ENCODE assay signal across 8 cellular contexts in the genomic region with DNA sequence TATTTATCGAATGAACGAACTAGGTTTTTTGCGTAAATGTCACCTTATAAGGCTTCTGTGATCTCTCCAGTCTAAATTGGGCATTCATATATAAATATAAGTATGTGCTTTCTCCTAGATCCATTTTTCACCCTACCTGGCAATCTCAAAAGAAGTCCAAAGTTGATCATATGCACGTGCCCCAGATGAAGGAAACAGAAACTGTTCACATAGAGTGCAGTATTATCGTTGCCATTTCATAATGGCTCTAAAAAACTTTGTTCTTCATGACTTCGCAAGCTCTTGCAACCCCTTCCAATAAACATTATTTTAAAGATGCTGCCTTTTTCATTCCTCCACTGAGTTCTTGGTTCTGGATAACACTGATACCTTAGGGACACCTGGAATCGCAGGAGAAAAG. TPM values are rescaled to one million over a fixed set of nuclear protein-coding genes. Genes with fewer than 3 reads are reported as not detected.
A peak's percentile ranks its signal among the peaks of the same experiment; 100 is the strongest.
DNase-seq lines count a peak whose midpoint lies in the region; ATAC-seq, FAIRE-seq and TF ChIP-seq lines count a peak whose summit lies in the region.

No MANE protein-coding gene starts in this region.

- TSS peak; percentile 60 for BruUV-seq in MCF 10A (replicated peaks; lab: Mats Ljungman, UMichigan)

- peaks cover 0 to 4% (median 0%) of the 10 kb centered on the region in 4 donors for H3K9me3 ChIP-seq in upper lobe of left lung

- POLR2A ChIA-PET in MCF 10A (lab: Yijun Ruan, JAX), result interaction anchor here (0.8 to 4.6 kb wide), 8 partner anchors 9 to 234 kb away, joined by 3 to 34 read pairs (median 4); a partner anchor contains a TSS

- peaks cover 31% of the 10 kb centered on the region for H3K4me1 Mint-ChIP-seq in activated naive CD4-positive, alpha-beta T cell treated with anti-CD3 and anti-CD28 coated beads, Interleukin-2, amount 10 ng/mL, durations not matched to agents 7 days and 5 days
- peaks cover 26% of the 10 kb centered on the region for H3K4me1 Mint-ChIP-seq in MCF 10A (ENCODE audit: insufficient read depth, unreplicated experiment)

- intact Hi-C loops in MCF 10A (cut with micrococcal nuclease), result loop anchor here (2.0 kb wide), 1 partner anchor 493 kb away; no protein-coding TSS in a partner anchor

- H3K4me3 Mint-ChIP-seq in activated naive CD4-positive, alpha-beta T cell treated with anti-CD3 and anti-CD28 coated beads, Interleukin-2, amount 10 ng/mL, durations not matched to agents 7 days and 5 days, result peak overlapping the region; percentile 98
- peak overlapping the region; percentile 86 for H3K4me3 Mint-ChIP-seq in MCF 10A (ENCODE audit: unreplicated experiment)

- DNase-seq in activated naive CD4-positive, alpha-beta T cell treated with anti-CD3 and anti-CD28 coated beads, Interleukin-2, amount 10 ng/mL, durations not matched to agents 7 days and 5 days, result no peak
- no peak for DNase-seq in activated naive CD4-positive, alpha-beta T cell (lab: John Stamatoyannopoulos, UW)
- DNase-seq in MCF 10A (ENCODE audit: unreplicated experiment) (no peak), medulla oblongata (ENCODE audit: extremely low spot score) (peak; percentile 6), upper lobe of left lung (no peak), GOT3 (lab: John Stamatoyannopoulos, UW) (no peak), GM19239 (ENCODE audit: insufficient read length, low spot score) (no peak), SW480 (ENCODE audit: low spot score) (no peak)

- WGBS in upper lobe of left lung, 2 donors, result 20 to 24% methylated on average over 7 of the region's 7 CpGs

- H3K27ac Mint-ChIP-seq in activated naive CD4-positive, alpha-beta T cell treated with anti-CD3 and anti-CD28 coated beads, Interleukin-2, amount 10 ng/mL, durations not matched to agents 7 days and 5 days, result peak overlapping the region; percentile 90
- H3K27ac Mint-ChIP-seq in MCF 10A (ENCODE audit: low read depth, unreplicated experiment), result peak overlapping the region; percentile 91

- TF ChIP-seq POLR2A in upper lobe of left lung (IDR thresholded peaks at IDR 0.05), result no peak

- peaks cover 0 to 4% (median 0%) of the 10 kb centered on the region in 4 donors for H3K36me3 ChIP-seq in upper lobe of left lung

- no peaks in the 10 kb centered on the region for H3K27me3 Mint-ChIP-seq in activated naive CD4-positive, alpha-beta T cell treated with anti-CD3 and anti-CD28 coated beads, Interleukin-2, amount 10 ng/mL, durations not matched to agents 7 days and 5 days
- H3K27me3 Mint-ChIP-seq in MCF 10A (ENCODE audit: insufficient read depth, unreplicated experiment), result no peaks in the 10 kb centered on the region

- FAIRE-seq in GM19239 (lab: Jason Lieb, UNC), result no peak

- H3K4me1 ChIP-seq in upper lobe of left lung, result peaks cover 18 to 27% (median 22%) of the 10 kb centered on the region in 4 donors

- H3K36me3 Mint-ChIP-seq in activated naive CD4-positive, alpha-beta T cell treated with anti-CD3 and anti-CD28 coated beads, Interleukin-2, amount 10 ng/mL, durations not matched to agents 7 days and 5 days, result peaks cover 4% of the 10 kb centered on the region
- H3K36me3 Mint-ChIP-seq in MCF 10A (ENCODE audit: insufficient read depth, unreplicated experiment), result no peaks in the 10 kb centered on the region

- H3K27ac ChIP-seq in upper lobe of left lung, result peak overlapping the region; percentile 87 to 93 (median 91)

- peak overlapping the region; percentile 75 to 97 (median 87) for H3K4me3 ChIP-seq in upper lobe of left lung

- TF ChIP-seq EP300 in upper lobe of left lung (IDR thresholded peaks at IDR 0.05), result no peak

- CTCF ChIA-PET in activated naive CD4-positive, alpha-beta T cell treated with anti-CD3 and anti-CD28 coated beads, Interleukin-2, amount 10 ng/mL, durations not matched to agents 7 days and 5 days (lab: Charles Lee), result no interaction called here
- CTCF ChIA-PET in MCF 10A (lab: Yijun Ruan, JAX), result interaction anchor here (0.6 to 1.8 kb wide), 8 partner anchors 9 to 493 kb away, joined by 3 to 8 read pairs (median 3); a partner anchor contains a TSS

- H3K27me3 ChIP-seq in upper lobe of left lung, result no peaks in the 10 kb centered on the region

- no peaks in the 10 kb centered on the region for H3K9me3 Mint-ChIP-seq in activated naive CD4-positive, alpha-beta T cell treated with anti-CD3 and anti-CD28 coated beads, Interleukin-2, amount 10 ng/mL, durations not matched to agents 7 days and 5 days
- H3K9me3 Mint-ChIP-seq in MCF 10A (ENCODE audit: unreplicated experiment), result peaks cover 6% of the 10 kb centered on the region

- TF ChIP-seq CTCF in MCF 10A (IDR thresholded peaks at IDR 0.05; ENCODE audit: unreplicated experiment) (no peak), upper lobe of left lung (IDR thresholded peaks at IDR 0.05) (no peak)

- no peak for ATAC-seq in upper lobe of left lung (ENCODE audit: low FRiP score in 2 of 2)

RNA-seq across cellular contexts. Expression of a gene that starts 0.7 kb away (rescaled TPM):
- total RNA-seq in MCF 10A (2022), result 34.5 and 40.0 TPM in 2 replicates
- 10 to 100 TPM in 5 of 6 donors, 1 to 10 TPM in 1; 8.9 to 38.1 (median 15.3) TPM for total RNA-seq in upper lobe of left lung

RNA-seq across cellular contexts. Expression of a gene that starts 0.8 kb away (rescaled TPM):
- total RNA-seq in MCF 10A (2022), result 16.3 and 19.2 TPM in 2 replicates
- 1 to 10 TPM; 6.0 to 9.9 (median 8.0) TPM for total RNA-seq in upper lobe of left lung
